In the genomic region with DNA sequence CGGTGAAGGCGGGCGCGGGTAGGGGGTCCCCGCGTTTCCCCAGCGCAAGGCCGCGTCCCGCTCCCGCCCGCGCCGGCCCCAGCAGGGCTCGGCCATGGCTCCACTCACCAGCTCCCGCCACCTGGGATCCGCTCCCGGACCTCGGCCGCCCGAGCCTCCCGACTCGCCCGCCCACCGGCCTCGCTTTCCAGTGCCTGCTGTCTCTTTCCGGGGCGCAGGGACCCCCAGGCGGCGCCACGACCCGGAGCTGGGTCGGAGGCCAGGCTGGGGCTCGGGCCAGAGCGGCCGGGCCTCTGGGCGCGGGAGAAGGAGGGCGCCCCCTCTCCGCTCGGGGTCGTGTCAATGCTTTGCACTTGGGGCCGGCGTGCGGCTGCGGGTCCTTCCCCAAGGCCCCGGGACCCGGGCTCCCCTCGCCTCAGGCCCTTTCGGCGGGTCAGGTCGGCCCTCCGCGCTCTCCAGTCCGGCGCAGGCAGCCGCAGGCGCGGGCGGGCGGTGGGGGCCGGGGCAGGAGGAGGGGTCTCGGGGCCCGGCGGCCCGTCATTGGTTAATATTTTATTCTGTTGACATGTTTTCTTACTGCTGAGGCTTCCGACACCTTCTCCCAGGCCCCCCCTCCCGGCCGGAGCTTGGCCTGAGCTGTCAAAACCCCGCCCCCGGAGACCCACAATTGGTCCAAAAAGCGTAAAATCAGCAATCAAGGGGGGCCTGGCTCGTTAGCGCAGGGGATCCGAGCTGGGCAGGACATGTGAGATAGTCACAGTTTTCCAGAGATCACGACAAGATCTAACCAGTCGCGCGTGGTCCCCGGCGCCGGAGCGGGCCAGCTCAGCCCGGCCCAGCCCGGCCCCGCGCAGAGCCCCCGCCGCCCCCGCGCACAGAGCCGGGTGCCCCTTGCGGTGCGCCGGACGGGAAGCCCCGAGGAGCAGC, we compare ENCODE assay signal across 1 cellular context.
TF ChIP-seq lines count a peak whose summit lies in the region.

A gene (plus strand): TSS at position 713 of the 927 bp plus-strand sequence. CDS start 334 bp downstream, outside the sequence.

TF ChIP-seq in HepG2, 621 proteins besides CTCF, POLR2A, EP300 and RAD21 (continued from another document and continues in another):
- TF ChIP-seq, protein P1, sequence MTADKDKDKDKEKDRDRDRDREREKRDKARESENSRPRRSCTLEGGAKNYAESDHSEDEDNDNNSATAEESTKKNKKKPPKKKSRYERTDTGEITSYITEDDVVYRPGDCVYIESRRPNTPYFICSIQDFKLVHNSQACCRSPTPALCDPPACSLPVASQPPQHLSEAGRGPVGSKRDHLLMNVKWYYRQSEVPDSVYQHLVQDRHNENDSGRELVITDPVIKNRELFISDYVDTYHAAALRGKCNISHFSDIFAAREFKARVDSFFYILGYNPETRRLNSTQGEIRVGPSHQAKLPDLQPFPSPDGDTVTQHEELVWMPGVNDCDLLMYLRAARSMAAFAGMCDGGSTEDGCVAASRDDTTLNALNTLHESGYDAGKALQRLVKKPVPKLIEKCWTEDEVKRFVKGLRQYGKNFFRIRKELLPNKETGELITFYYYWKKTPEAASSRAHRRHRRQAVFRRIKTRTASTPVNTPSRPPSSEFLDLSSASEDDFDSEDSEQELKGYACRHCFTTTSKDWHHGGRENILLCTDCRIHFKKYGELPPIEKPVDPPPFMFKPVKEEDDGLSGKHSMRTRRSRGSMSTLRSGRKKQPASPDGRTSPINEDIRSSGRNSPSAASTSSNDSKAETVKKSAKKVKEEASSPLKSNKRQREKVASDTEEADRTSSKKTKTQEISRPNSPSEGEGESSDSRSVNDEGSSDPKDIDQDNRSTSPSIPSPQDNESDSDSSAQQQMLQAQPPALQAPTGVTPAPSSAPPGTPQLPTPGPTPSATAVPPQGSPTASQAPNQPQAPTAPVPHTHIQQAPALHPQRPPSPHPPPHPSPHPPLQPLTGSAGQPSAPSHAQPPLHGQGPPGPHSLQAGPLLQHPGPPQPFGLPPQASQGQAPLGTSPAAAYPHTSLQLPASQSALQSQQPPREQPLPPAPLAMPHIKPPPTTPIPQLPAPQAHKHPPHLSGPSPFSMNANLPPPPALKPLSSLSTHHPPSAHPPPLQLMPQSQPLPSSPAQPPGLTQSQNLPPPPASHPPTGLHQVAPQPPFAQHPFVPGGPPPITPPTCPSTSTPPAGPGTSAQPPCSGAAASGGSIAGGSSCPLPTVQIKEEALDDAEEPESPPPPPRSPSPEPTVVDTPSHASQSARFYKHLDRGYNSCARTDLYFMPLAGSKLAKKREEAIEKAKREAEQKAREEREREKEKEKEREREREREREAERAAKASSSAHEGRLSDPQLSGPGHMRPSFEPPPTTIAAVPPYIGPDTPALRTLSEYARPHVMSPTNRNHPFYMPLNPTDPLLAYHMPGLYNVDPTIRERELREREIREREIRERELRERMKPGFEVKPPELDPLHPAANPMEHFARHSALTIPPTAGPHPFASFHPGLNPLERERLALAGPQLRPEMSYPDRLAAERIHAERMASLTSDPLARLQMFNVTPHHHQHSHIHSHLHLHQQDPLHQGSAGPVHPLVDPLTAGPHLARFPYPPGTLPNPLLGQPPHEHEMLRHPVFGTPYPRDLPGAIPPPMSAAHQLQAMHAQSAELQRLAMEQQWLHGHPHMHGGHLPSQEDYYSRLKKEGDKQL (CRISPR knock-in tag; IDR thresholded peaks at IDR 0.05; ENCODE audit: low read depth), result no peak
- TF ChIP-seq, protein P2, sequence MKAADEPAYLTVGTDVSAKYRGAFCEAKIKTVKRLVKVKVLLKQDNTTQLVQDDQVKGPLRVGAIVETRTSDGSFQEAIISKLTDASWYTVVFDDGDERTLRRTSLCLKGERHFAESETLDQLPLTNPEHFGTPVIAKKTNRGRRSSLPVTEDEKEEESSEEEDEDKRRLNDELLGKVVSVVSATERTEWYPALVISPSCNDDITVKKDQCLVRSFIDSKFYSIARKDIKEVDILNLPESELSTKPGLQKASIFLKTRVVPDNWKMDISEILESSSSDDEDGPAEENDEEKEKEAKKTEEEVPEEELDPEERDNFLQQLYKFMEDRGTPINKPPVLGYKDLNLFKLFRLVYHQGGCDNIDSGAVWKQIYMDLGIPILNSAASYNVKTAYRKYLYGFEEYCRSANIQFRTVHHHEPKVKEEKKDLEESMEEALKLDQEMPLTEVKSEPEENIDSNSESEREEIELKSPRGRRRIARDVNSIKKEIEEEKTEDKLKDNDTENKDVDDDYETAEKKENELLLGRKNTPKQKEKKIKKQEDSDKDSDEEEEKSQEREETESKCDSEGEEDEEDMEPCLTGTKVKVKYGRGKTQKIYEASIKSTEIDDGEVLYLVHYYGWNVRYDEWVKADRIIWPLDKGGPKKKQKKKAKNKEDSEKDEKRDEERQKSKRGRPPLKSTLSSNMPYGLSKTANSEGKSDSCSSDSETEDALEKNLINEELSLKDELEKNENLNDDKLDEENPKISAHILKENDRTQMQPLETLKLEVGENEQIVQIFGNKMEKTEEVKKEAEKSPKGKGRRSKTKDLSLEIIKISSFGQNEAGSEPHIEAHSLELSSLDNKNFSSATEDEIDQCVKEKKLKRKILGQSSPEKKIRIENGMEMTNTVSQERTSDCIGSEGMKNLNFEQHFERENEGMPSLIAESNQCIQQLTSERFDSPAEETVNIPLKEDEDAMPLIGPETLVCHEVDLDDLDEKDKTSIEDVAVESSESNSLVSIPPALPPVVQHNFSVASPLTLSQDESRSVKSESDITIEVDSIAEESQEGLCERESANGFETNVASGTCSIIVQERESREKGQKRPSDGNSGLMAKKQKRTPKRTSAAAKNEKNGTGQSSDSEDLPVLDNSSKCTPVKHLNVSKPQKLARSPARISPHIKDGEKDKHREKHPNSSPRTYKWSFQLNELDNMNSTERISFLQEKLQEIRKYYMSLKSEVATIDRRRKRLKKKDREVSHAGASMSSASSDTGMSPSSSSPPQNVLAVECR (CRISPR knock-in tag; IDR thresholded peaks at IDR 0.05; ENCODE audit: borderline replicate concordance), result peak; percentile 63; the same call in 1 of the 2 replicates
- TF ChIP-seq, protein P3, sequence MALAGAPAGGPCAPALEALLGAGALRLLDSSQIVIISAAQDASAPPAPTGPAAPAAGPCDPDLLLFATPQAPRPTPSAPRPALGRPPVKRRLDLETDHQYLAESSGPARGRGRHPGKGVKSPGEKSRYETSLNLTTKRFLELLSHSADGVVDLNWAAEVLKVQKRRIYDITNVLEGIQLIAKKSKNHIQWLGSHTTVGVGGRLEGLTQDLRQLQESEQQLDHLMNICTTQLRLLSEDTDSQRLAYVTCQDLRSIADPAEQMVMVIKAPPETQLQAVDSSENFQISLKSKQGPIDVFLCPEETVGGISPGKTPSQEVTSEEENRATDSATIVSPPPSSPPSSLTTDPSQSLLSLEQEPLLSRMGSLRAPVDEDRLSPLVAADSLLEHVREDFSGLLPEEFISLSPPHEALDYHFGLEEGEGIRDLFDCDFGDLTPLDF (CRISPR knock-in tag; IDR thresholded peaks at IDR 0.05), result 0 out of 2 replicates have a peak, but pooled peaks have one; percentile 43
- TF ChIP-seq RXRB (CRISPR knock-in tag; IDR thresholded peaks at IDR 0.05; ENCODE audit: borderline replicate concordance) (peak; percentile 27; the same call in 1 of the 2 replicates), ZNF644 (CRISPR knock-in tag; IDR thresholded peaks at IDR 0.05; ENCODE audit: low read depth) (no peak), POLR2G (IDR thresholded peaks at IDR 0.05; ENCODE audit: low read depth, low read length) (peak; percentile 84), NR2C2 (CRISPR knock-in tag; IDR thresholded peaks at IDR 0.05; ENCODE audit: borderline replicate concordance) (peak; percentile 26; the same call in 1 of the 2 replicates), ZNF350 (CRISPR knock-in tag; IDR thresholded peaks at IDR 0.05; ENCODE audit: borderline replicate concordance, low read depth) (0 out of 2 replicates have a peak, but pooled peaks have one; percentile 11), KMT2A (CRISPR knock-in tag; IDR thresholded peaks at IDR 0.05) (peak; percentile 82; the same call in 1 of the 2 replicates), ZNF446 (CRISPR knock-in tag; IDR thresholded peaks at IDR 0.05) (peak; percentile 87; the same call in 1 of the 2 replicates), ZNF451 (CRISPR knock-in tag; IDR thresholded peaks at IDR 0.05) (peak; percentile 18; the same call in 1 of the 2 replicates), TCF12 (IDR thresholded peaks at IDR 0.05) (no peak), TCF12 (CRISPR knock-in tag; IDR thresholded peaks at IDR 0.05) (0 out of 2 replicates have a peak, but pooled peaks have one; percentile 30)
- TF ChIP-seq, protein P4, sequence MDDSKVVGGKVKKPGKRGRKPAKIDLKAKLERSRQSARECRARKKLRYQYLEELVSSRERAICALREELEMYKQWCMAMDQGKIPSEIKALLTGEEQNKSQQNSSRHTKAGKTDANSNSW (CRISPR knock-in tag; IDR thresholded peaks at IDR 0.05; ENCODE audit: borderline replicate concordance), result no peak
- TF ChIP-seq, protein P5, sequence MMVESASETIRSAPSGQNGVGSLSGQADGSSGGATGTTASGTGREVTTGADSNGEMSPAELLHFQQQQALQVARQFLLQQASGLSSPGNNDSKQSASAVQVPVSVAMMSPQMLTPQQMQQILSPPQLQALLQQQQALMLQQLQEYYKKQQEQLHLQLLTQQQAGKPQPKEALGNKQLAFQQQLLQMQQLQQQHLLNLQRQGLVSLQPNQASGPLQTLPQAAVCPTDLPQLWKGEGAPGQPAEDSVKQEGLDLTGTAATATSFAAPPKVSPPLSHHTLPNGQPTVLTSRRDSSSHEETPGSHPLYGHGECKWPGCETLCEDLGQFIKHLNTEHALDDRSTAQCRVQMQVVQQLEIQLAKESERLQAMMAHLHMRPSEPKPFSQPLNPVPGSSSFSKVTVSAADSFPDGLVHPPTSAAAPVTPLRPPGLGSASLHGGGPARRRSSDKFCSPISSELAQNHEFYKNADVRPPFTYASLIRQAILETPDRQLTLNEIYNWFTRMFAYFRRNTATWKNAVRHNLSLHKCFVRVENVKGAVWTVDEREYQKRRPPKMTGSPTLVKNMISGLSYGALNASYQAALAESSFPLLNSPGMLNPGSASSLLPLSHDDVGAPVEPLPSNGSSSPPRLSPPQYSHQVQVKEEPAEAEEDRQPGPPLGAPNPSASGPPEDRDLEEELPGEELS (CRISPR knock-in tag; IDR thresholded peaks at IDR 0.05), result peak; percentile 92
- TF ChIP-seq, protein P6, sequence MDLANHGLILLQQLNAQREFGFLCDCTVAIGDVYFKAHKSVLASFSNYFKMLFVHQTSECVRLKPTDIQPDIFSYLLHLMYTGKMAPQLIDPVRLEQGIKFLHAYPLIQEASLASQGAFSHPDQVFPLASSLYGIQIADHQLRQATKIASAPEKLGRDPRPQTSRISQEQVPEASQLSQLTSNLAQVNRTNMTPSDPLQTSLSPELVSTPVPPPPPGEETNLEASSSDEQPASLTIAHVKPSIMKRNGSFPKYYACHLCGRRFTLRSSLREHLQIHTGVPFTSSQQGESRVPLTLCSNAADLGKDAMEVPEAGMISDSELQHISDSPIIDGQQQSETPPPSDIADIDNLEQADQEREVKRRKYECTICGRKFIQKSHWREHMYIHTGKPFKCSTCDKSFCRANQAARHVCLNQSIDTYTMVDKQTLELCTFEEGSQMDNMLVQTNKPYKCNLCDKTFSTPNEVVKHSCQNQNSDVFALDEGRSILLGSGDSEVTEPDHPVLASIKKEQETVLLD (CRISPR knock-in tag; IDR thresholded peaks at IDR 0.05; ENCODE audit: low read depth), result 0 out of 2 replicates have a peak, but pooled peaks have one; percentile 1
- TF ChIP-seq, protein P7, sequence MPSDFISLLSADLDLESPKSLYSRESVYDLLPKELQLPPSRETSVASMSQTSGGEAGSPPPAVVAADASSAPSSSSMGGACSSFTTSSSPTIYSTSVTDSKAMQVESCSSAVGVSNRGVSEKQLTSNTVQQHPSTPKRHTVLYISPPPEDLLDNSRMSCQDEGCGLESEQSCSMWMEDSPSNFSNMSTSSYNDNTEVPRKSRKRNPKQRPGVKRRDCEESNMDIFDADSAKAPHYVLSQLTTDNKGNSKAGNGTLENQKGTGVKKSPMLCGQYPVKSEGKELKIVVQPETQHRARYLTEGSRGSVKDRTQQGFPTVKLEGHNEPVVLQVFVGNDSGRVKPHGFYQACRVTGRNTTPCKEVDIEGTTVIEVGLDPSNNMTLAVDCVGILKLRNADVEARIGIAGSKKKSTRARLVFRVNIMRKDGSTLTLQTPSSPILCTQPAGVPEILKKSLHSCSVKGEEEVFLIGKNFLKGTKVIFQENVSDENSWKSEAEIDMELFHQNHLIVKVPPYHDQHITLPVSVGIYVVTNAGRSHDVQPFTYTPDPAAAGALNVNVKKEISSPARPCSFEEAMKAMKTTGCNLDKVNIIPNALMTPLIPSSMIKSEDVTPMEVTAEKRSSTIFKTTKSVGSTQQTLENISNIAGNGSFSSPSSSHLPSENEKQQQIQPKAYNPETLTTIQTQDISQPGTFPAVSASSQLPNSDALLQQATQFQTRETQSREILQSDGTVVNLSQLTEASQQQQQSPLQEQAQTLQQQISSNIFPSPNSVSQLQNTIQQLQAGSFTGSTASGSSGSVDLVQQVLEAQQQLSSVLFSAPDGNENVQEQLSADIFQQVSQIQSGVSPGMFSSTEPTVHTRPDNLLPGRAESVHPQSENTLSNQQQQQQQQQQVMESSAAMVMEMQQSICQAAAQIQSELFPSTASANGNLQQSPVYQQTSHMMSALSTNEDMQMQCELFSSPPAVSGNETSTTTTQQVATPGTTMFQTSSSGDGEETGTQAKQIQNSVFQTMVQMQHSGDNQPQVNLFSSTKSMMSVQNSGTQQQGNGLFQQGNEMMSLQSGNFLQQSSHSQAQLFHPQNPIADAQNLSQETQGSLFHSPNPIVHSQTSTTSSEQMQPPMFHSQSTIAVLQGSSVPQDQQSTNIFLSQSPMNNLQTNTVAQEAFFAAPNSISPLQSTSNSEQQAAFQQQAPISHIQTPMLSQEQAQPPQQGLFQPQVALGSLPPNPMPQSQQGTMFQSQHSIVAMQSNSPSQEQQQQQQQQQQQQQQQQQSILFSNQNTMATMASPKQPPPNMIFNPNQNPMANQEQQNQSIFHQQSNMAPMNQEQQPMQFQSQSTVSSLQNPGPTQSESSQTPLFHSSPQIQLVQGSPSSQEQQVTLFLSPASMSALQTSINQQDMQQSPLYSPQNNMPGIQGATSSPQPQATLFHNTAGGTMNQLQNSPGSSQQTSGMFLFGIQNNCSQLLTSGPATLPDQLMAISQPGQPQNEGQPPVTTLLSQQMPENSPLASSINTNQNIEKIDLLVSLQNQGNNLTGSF (CRISPR knock-in tag; IDR thresholded peaks at IDR 0.05), result no peak
- TF ChIP-seq, protein P8, sequence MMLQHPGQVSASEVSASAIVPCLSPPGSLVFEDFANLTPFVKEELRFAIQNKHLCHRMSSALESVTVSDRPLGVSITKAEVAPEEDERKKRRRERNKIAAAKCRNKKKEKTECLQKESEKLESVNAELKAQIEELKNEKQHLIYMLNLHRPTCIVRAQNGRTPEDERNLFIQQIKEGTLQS (CRISPR knock-in tag; IDR thresholded peaks at IDR 0.05), result peak; percentile 22; the same call in 1 of the 2 replicates
- TF ChIP-seq, protein P9, sequence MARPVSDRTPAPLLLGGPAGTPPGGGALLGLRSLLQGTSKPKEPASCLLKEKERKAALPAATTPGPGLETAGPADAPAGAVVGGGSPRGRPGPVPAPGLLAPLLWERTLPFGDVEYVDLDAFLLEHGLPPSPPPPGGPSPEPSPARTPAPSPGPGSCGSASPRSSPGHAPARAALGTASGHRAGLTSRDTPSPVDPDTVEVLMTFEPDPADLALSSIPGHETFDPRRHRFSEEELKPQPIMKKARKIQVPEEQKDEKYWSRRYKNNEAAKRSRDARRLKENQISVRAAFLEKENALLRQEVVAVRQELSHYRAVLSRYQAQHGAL (CRISPR knock-in tag; IDR thresholded peaks at IDR 0.05; ENCODE audit: not compliant biosample characterization), result peak; percentile 27
- TF ChIP-seq, protein P10, sequence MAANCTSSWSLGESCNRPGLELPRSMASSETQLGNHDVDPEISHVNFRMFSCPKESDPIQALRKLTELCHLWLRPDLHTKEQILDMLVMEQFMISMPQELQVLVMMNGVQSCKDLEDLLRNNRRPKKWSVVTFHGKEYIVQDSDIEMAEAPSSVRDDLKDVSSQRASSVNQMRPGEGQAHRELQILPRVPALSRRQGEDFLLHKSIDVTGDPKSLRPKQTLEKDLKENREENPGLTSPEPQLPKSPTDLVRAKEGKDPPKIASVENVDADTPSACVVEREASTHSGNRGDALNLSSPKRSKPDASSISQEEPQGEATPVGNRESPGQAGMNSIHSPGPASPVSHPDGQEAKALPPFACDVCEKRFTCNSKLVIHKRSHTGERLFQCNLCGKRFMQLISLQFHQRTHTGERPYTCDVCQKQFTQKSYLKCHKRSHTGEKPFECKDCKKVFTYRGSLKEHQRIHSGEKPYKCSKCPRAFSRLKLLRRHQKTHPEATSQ (CRISPR knock-in tag; IDR thresholded peaks at IDR 0.05; ENCODE audit: borderline replicate concordance), result 0 out of 2 replicates have a peak, but pooled peaks have one; percentile 14
